8 cellular contexts compared by ENCODE assay signal in the genomic region with DNA sequence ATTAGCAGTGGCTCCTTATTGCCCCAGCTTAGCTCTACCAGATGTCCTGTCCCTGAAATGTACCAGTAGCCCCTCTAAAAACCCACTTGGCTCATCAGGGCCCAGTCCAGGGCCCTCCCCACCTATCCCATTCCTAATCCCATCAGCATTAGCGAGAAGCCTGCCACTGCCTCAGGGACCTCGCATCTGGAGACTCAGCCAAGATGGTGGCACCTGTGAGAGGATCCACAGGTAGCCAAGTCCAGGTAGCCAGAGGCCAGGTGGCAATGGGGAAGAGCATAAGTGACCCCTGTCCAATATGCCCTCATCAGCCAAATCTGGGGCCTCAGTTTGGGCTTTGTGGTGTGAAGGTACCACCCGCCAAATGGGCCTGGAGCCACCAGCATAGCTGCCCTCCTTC.
"Had no signal": no experiment of that assay in that cellular context is flagged by ENCODE, and none has a peak within 500 bp of the region (broad histone marks: within the 10 kb centered on the region; RNA-seq: fewer than 3 reads in every experiment).

No MANE protein-coding gene starts in this region.

- H3K9ac ChIP-seq: GM23248, KMS-11 had no signal

- H3K4me1 ChIP-seq: HAP-1 had no signal

- H3K4me3 ChIP-seq: GM23248, HAP-1 had no signal

- H3K36me3 ChIP-seq: HAP-1 had no signal

- ATAC-seq: HCT116 had no signal

- H2AFZ ChIP-seq: GM23248 had no signal

- H3K9me3 ChIP-seq: HAP-1 had no signal

- DNase-seq: GM23248, GOT3, H7, HFFc6, KBM-7 had no signal

- H3K4me2 ChIP-seq: KMS-11 had no signal

- H3K27ac ChIP-seq: GM23248, KMS-11 had no signal
